9 cellular contexts compared by ENCODE assay signal in the genomic region with DNA sequence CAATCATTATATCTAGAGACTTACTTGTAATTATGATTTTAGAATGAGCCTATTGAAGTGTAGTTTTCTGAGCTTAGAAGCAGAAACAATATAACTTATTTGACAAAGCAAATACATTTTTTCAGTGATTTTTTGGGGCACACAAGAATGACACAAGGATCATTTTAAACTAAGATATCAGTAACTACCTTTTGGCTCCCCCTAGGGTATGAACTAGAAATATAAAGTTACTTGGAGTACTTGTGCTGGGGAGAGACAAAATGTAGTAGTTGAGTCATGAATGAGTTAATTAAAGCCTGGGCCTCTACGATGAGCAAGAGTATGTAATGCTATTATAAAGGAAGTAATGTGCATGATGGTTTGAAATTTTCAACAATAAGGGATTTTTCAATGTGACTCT.
DNase-seq lines count a peak whose midpoint lies in the region; ATAC-seq, FAIRE-seq and TF ChIP-seq lines count a peak whose summit lies in the region.
"Had no signal": no experiment of that assay in that cellular context is flagged by ENCODE, and none has a peak within 500 bp of the region (broad histone marks: within the 10 kb centered on the region; RNA-seq: fewer than 3 reads in every experiment).

No MANE protein-coding gene starts in this region.

- ATAC-seq in GM18868 (IDR thresholded peaks at IDR 0.05; ENCODE audit: unreplicated experiment) = peak; percentile 58
- ATAC-seq in GM19467 (IDR thresholded peaks at IDR 0.05; ENCODE audit: unreplicated experiment) = no peak

- FAIRE-seq in astrocyte (lab: Jason Lieb, UNC) = no peak
- FAIRE-seq: TTC549 had no signal

- H3K4me1 ChIP-seq in astrocyte (ENCODE audit: insufficient read depth, low read length) = peaks cover 21% of the 10 kb centered on the region
- no peaks in the 10 kb centered on the region for H3K4me1 ChIP-seq in esophagus squamous epithelium
- no peaks in the 10 kb centered on the region for H3K4me1 ChIP-seq in Peyer's patch

- H3K27ac ChIP-seq in astrocyte (ENCODE audit: low read depth, low read length) = no peak overlapping the region
- H3K27ac ChIP-seq in esophagus squamous epithelium = no peak overlapping the region
- H3K27ac ChIP-seq in Peyer's patch = no peak overlapping the region

- WGBS in esophagus squamous epithelium, 2 donors = 18 to 24% methylated on average over 1 of the region's 1 CpG

- CTCF ChIA-PET in GM10248 (lab: Yijun Ruan, JAX) = interaction anchor here (1.4 kb wide), 1 partner anchor 17 kb away, joined by 3 read pairs; no protein-coding TSS in a partner anchor

- H3K36me3 Mint-ChIP-seq in astrocyte (ENCODE audit: low read depth, unreplicated experiment) = no peaks in the 10 kb centered on the region

- no peak overlapping the region for H3K27ac Mint-ChIP-seq in astrocyte (ENCODE audit: unreplicated experiment)

- no peaks in the 10 kb centered on the region for H3K27me3 Mint-ChIP-seq in astrocyte (ENCODE audit: low read depth, unreplicated experiment)

- H3K4me3 ChIP-seq in astrocyte (ENCODE audit: insufficient read depth, low read depth, low read length) = no peak overlapping the region
- H3K4me3 ChIP-seq in esophagus squamous epithelium = no peak overlapping the region
- H3K4me3 ChIP-seq in Peyer's patch = no peak overlapping the region

- peak; percentile 38; the same call in 1 of the 2 replicates for TF ChIP-seq RAD21 in Ishikawa (IDR thresholded peaks at IDR 0.05; ENCODE audit: low read depth)

- TF ChIP-seq EP300 in Ishikawa (IDR thresholded peaks at IDR 0.05; ENCODE audit: borderline replicate concordance) = no peak

- H3K9ac ChIP-seq in astrocyte (ENCODE audit: low read length) = no peak overlapping the region

- DNase-seq in astrocyte (ENCODE audit: low read depth) (peak; percentile 45), myocyte (ENCODE audit: low read depth) (peak; percentile 26), GM10248 (ENCODE audit: extremely low spot score) (no peak), esophagus squamous epithelium (lab: John Stamatoyannopoulos, UW) (no peak), Peyer's patch (no peak)

- no peak overlapping the region for H2AFZ ChIP-seq in astrocyte (ENCODE audit: low read depth, low read length)

- H3K79me2 ChIP-seq in astrocyte (ENCODE audit: insufficient read depth, low read length) = no peaks in the 10 kb centered on the region

- TF ChIP-seq CTCF in astrocyte (IDR thresholded peaks at IDR 0.05; ENCODE audit: insufficient read depth, low read depth, low read length) = peak; percentile 39
- TF ChIP-seq CTCF in GM10248 (IDR thresholded peaks at IDR 0.05; ENCODE audit: control extremely low read depth, extremely low read depth, low read depth, missing control alignments) = no peak
- no peak for TF ChIP-seq CTCF in esophagus squamous epithelium (IDR thresholded peaks at IDR 0.05)
- TF ChIP-seq CTCF in Peyer's patch (IDR thresholded peaks at IDR 0.05) = no peak

- H3K4me3 Mint-ChIP-seq in astrocyte (ENCODE audit: unreplicated experiment) = no peak overlapping the region

- H3K4me2 ChIP-seq in astrocyte (ENCODE audit: low read length) = no peak overlapping the region

- H3K27me3 ChIP-seq in astrocyte (ENCODE audit: insufficient read depth, low read length) (no peaks in the 10 kb centered on the region), esophagus squamous epithelium (no peaks in the 10 kb centered on the region), Peyer's patch (no peaks in the 10 kb centered on the region)

- H4K20me1 ChIP-seq in astrocyte (ENCODE audit: insufficient read depth, low read length) = no peaks in the 10 kb centered on the region

- H3K9me3 Mint-ChIP-seq in astrocyte (ENCODE audit: unreplicated experiment) = peaks cover 3% of the 10 kb centered on the region

- TF ChIP-seq POLR2A in esophagus squamous epithelium (IDR thresholded peaks at IDR 0.05) (no peak), Peyer's patch (IDR thresholded peaks at IDR 0.05) (no peak)

- peaks cover 26% of the 10 kb centered on the region for H3K4me1 Mint-ChIP-seq in astrocyte (ENCODE audit: low read depth, unreplicated experiment)

- H3K36me3 ChIP-seq in astrocyte (ENCODE audit: insufficient read depth, low read length) (no peaks in the 10 kb centered on the region), esophagus squamous epithelium (no peaks in the 10 kb centered on the region), Peyer's patch (no peaks in the 10 kb centered on the region)

- H3K9me3 ChIP-seq in astrocyte (ENCODE audit: insufficient read depth, low read depth, low read length) (no peaks in the 10 kb centered on the region), esophagus squamous epithelium (no peaks in the 10 kb centered on the region), Peyer's patch (no peaks in the 10 kb centered on the region)

- POLR2A ChIA-PET in GM10248 (lab: Yijun Ruan, JAX) = no interaction called here

- intact Hi-C loops in esophagus squamous epithelium (cut with DNase I) = no loop called here

TF ChIP-seq in Ishikawa, 13 proteins besides CTCF, POLR2A, EP300 and RAD21:
- no peak for TF ChIP-seq CREB1 (IDR thresholded peaks at IDR 0.05; ENCODE audit: low read depth)
- TF ChIP-seq FOXM1 (IDR thresholded peaks at IDR 0.05; ENCODE audit: borderline replicate concordance, low read depth) = no peak
- TF ChIP-seq NFIC (IDR thresholded peaks at IDR 0.05) = no peak
- no peak for TF ChIP-seq YY1 (IDR thresholded peaks at IDR 0.05; ENCODE audit: low read depth)
- TF ChIP-seq EGR1 (IDR thresholded peaks at IDR 0.05) = no peak
- no peak for TF ChIP-seq REST (IDR thresholded peaks at IDR 0.05; ENCODE audit: low read depth)
- no peak for TF ChIP-seq TEAD4 (IDR thresholded peaks at IDR 0.05)
- TF ChIP-seq CEBPB (IDR thresholded peaks at IDR 0.05) = no peak
- no peak for TF ChIP-seq ZBTB7A (IDR thresholded peaks at IDR 0.05; ENCODE audit: low read depth)
- no peak for TF ChIP-seq USF1 (IDR thresholded peaks at IDR 0.05)
- no peak for TF ChIP-seq MAX (IDR thresholded peaks at IDR 0.05)
- TF ChIP-seq TAF1 (IDR thresholded peaks at IDR 0.05; ENCODE audit: low read depth) = no peak
- TF ChIP-seq TCF12 (IDR thresholded peaks at IDR 0.05; ENCODE audit: low read depth) = no peak

Comparison
In these comparisons a context has a peak if more than half of its experiments do, and no peak if none do; other contexts are left out.
1. DNase-seq: peak in astrocyte (single experiment) and myocyte (single experiment); none in GM10248 (single experiment), esophagus squamous epithelium (single experiment) and Peyer's patch (0 of 3).